ENCODE assay signal across 17 cellular contexts in the genomic region with DNA sequence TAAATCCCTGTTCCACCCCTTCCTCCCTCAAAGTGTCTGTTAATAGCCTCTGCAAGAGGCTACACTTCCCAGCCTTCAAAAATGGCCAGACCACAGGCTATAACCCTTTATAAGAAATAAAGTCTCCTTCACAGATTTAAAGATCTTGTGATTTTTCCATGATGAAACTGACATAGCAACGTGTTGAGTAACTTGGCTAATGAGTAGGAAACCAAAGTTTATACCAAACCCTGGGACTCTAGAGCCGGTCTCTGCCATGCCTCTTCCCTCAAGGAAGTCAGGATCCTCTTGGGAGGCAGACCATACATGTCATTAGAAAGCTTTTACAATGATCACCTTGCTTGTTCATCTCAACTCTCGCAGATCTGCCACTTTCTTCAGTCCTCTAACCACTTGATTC. TPM values are rescaled to one million over a fixed set of nuclear protein-coding genes. Genes with fewer than 3 reads are reported as not detected.
DNase-seq lines count a peak whose midpoint lies in the region.
"Had no signal": no experiment of that assay in that cellular context is flagged by ENCODE, and none has a peak within 500 bp of the region (broad histone marks: within the 10 kb centered on the region; RNA-seq: fewer than 3 reads in every experiment).

No MANE protein-coding gene starts in this region.

- peak; percentile 84 for DNase-seq in DMS79 (lab: John Stamatoyannopoulos, UW)
- no peak for DNase-seq in Karpas-422
- DNase-seq in kidney tubule cell (ENCODE audit: low spot score), result peak; percentile 52
- DNase-seq in NCI-H82 (lab: John Stamatoyannopoulos, UW), result no peak
- no peak for DNase-seq in G401 (ENCODE audit: low spot score)
- no peak for DNase-seq in activated CD4-positive, CD25-positive, alpha-beta regulatory T cell (lab: John Stamatoyannopoulos, UW)
- DNase-seq: Caco-2; CD4-positive, CD25-positive, alpha-beta regulatory T cell; CD8-positive, alpha-beta T cell; DMS153; GM23248; H7; HCEC 1CT had no signal

- no peaks in the 10 kb centered on the region for H3K9me3 ChIP-seq in Karpas-422 (ENCODE audit: low read length)
- H3K9me3 ChIP-seq: BLaER1, Caco-2 had no signal

- H4K20me1 ChIP-seq in Karpas-422 (ENCODE audit: insufficient read depth, low read depth, low read length), result no peaks in the 10 kb centered on the region
- H4K20me1 ChIP-seq: BLaER1 had no signal

- H3K9me2 ChIP-seq in Karpas-422 (replicated peaks; ENCODE audit: insufficient read depth, low read length), result no peaks in the 10 kb centered on the region

- H3K4me1 ChIP-seq in Karpas-422 (ENCODE audit: low read length), result no peaks in the 10 kb centered on the region
- H3K4me1 ChIP-seq: BLaER1 had no signal

- no peak overlapping the region for H3K4me3 ChIP-seq in Karpas-422 (ENCODE audit: low read length)
- H3K4me3 ChIP-seq: BLaER1, GM23248 had no signal

- no peak overlapping the region for H3K9ac ChIP-seq in Karpas-422 (ENCODE audit: low read length)
- H3K9ac ChIP-seq: BLaER1, GM23248 had no signal

- H3K27ac ChIP-seq in Karpas-422 (ENCODE audit: low read length), result no peak overlapping the region
- H3K27ac ChIP-seq: BLaER1, C4-2B, GM23248 had no signal

- H3K36me3 ChIP-seq in Karpas-422 (ENCODE audit: insufficient read depth, low read length), result no peaks in the 10 kb centered on the region
- H3K36me3 ChIP-seq: BLaER1 had no signal

- no peak overlapping the region for H3K4me2 ChIP-seq in Karpas-422 (ENCODE audit: low read depth, low read length, poor library complexity, severe bottlenecking)
- H3K4me2 ChIP-seq: BLaER1 had no signal

- no peaks in the 10 kb centered on the region for H3K79me2 ChIP-seq in Karpas-422 (ENCODE audit: low read length)

- H2AFZ ChIP-seq in Karpas-422 (ENCODE audit: low read length), result 0 out of 2 replicates have a peak overlapping the region, but pooled peaks have one; percentile 14
- H2AFZ ChIP-seq: GM23248 had no signal

- in situ Hi-C loops in G401 (cut with HindIII; ENCODE audit: low sequenced_read_pairs), result no loop called here

- H3K27me3 ChIP-seq in Karpas-422 (ENCODE audit: low read length), result no peaks in the 10 kb centered on the region
- H3K27me3 ChIP-seq: BLaER1 had no signal

RNA-seq across cellular contexts. Expression of a gene that starts 44.4 kb away (rescaled TPM):
- total RNA-seq in Karpas-422 (2014; rRNA removed; shearing (Covaris generic); ENCODE audit: low replicate concordance), result not detected in 2 replicates
- total RNA-seq in G401 (2014; rRNA removed; shearing (Covaris generic)), result not detected in 2 replicates
- total RNA-seq: A172; B cell; Caco-2; CD4-positive, CD25-positive, alpha-beta regulatory T cell; CD8-positive, alpha-beta T cell; GM23248 had no signal

Comparison
In these comparisons a context has a peak if more than half of its experiments do, and no peak if none do; other contexts are left out.
1. DNase-seq: peak in DMS79 (single experiment) and kidney tubule cell (single experiment); none in Karpas-422 (single experiment), NCI-H82 (single experiment), G401 (single experiment) and activated CD4-positive, CD25-positive, alpha-beta regulatory T cell (0 of 4).